In the genomic region with DNA sequence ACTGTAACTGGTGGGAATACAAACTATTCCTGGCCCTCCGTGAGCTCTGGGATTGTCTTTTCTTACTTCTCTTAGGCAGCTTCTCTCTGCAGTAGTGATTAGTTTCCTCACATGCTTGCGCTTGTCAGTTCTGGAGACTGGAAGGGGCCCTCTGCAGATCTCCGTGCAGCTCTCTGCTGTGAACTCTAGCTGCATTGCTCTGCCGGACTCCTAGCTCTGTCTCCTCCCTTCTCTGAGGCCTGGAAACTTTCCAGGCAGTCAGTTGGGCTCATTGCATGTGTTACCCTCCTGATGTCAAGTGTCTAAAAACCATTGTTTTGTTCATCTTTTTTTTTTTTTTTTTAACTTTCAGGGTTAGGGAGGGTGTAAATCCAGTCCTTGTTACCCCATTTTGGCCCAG, we compare ENCODE assay signal across 22 cellular contexts.
"Had no signal": no experiment of that assay in that cellular context is flagged by ENCODE, and none has a peak within 500 bp of the region (broad histone marks: within the 10 kb centered on the region; RNA-seq: fewer than 3 reads in every experiment).

No MANE protein-coding gene starts in this region.

- H3K4me1 Mint-ChIP-seq: activated CD4-positive, alpha-beta T cell treated with anti-CD3 and anti-CD28 coated beads, Interleukin-2, amount 10 ng/mL, durations not matched to agents 24 days and 14 days; activated naive CD8-positive, alpha-beta T cell treated with anti-CD3 and anti-CD28 coated beads, Interleukin-2, amount 50 U/mL, for 24 hours had no signal

- DNase-seq: activated CD4-positive, alpha-beta T cell treated with anti-CD3 and anti-CD28 coated beads, Interleukin-2, amount 10 ng/mL, durations not matched to agents 24 days and 14 days; activated CD4-positive, CD25-positive, alpha-beta regulatory T cell; activated CD8-positive, alpha-beta T cell treated with anti-CD3 and anti-CD28 coated beads, Interleukin-2, amount 10 ng/mL, durations not matched to agents 7 days and 5 days; activated naive CD4-positive, alpha-beta T cell treated with Interleukin-2 at 50 U/mL for 16 hours; activated naive CD8-positive, alpha-beta T cell treated with anti-CD3 and anti-CD28 coated beads, Interleukin-2, amount 50 U/mL, for 24 hours; activated T-cell treated with anti-CD3 and anti-CD28 coated beads, Interleukin-2, amount 50 U/mL, for 24 hours; aorta; effector memory CD4-positive, alpha-beta T cell; esophagus squamous epithelium; hippocampal formation; islet precursor cell; left colon; naive thymus-derived CD8-positive, alpha-beta T cell; pancreas; stimulated activated naive CD4-positive, alpha-beta T cell; T-helper 1 cell; T-helper 9 cell; tibial artery had no signal

- H3K27me3 Mint-ChIP-seq: activated CD4-positive, alpha-beta T cell treated with anti-CD3 and anti-CD28 coated beads, Interleukin-2, amount 10 ng/mL, durations not matched to agents 24 days and 14 days; activated naive CD8-positive, alpha-beta T cell treated with anti-CD3 and anti-CD28 coated beads, Interleukin-2, amount 50 U/mL, for 24 hours; activated T-cell treated with anti-CD3 and anti-CD28 coated beads, Interleukin-2, amount 50 U/mL, for 24 hours; dendritic cell treated with granulocyte-macrophage colony-stimulating factor and Interleukin-4, amounts not matched to agents 40 ng/mL and 50 ng/mL, for 4 days; memory B cell; naive thymus-derived CD8-positive, alpha-beta T cell had no signal

- ATAC-seq: activated CD8-positive, alpha-beta T cell treated with anti-CD3 and anti-CD28 coated beads, Interleukin-2, amount 10 ng/mL, durations not matched to agents 7 days and 5 days; activated naive CD8-positive, alpha-beta T cell treated with anti-CD3 and anti-CD28 coated beads, Interleukin-2, amount 50 U/mL, for 24 hours; left colon; naive thymus-derived CD8-positive, alpha-beta T cell; pancreas; SK-N-SH treated with all-trans-retinoic acid at 6 μM for 48 hours had no signal

- H3K27ac Mint-ChIP-seq: activated CD4-positive, alpha-beta T cell treated with anti-CD3 and anti-CD28 coated beads, Interleukin-2, amount 10 ng/mL, durations not matched to agents 24 days and 14 days; activated CD8-positive, alpha-beta T cell treated with anti-CD3 and anti-CD28 coated beads, Interleukin-2, amount 10 ng/mL, durations not matched to agents 7 days and 5 days; activated naive CD8-positive, alpha-beta T cell treated with anti-CD3 and anti-CD28 coated beads, Interleukin-2, amount 50 U/mL, for 24 hours; activated T-cell treated with anti-CD3 and anti-CD28 coated beads, Interleukin-2, amount 50 U/mL, for 24 hours; activated T-helper 2 cell treated with anti-CD3 and anti-CD28 coated beads, Interferon-gamma antibody, Interleukin-2, Interleukin-4, amounts not matched to agents 10 μg/mL and 5 μg/mL and 100 μg/mL, durations not matched to agents 14 hours and 24 hours and 36 hours; dendritic cell treated with granulocyte-macrophage colony-stimulating factor and Interleukin-4, amounts not matched to agents 40 ng/mL and 50 ng/mL, for 4 days; memory B cell; naive thymus-derived CD8-positive, alpha-beta T cell had no signal

- H3K4me3 ChIP-seq: esophagus squamous epithelium, pancreas, tibial artery had no signal

- H3K9me3 Mint-ChIP-seq: activated CD4-positive, alpha-beta T cell treated with anti-CD3 and anti-CD28 coated beads, Interleukin-2, amount 10 ng/mL, durations not matched to agents 24 days and 14 days had no signal

- H3K4me3 Mint-ChIP-seq: activated CD4-positive, alpha-beta T cell treated with anti-CD3 and anti-CD28 coated beads, Interleukin-2, amount 10 ng/mL, durations not matched to agents 24 days and 14 days; activated CD8-positive, alpha-beta T cell treated with anti-CD3 and anti-CD28 coated beads, Interleukin-2, amount 10 ng/mL, durations not matched to agents 7 days and 5 days; activated naive CD8-positive, alpha-beta T cell treated with anti-CD3 and anti-CD28 coated beads, Interleukin-2, amount 50 U/mL, for 24 hours; activated T-cell treated with anti-CD3 and anti-CD28 coated beads, Interleukin-2, amount 50 U/mL, for 24 hours; dendritic cell treated with granulocyte-macrophage colony-stimulating factor and Interleukin-4, amounts not matched to agents 40 ng/mL and 50 ng/mL, for 4 days; memory B cell; naive thymus-derived CD8-positive, alpha-beta T cell had no signal
